In the genomic region with DNA sequence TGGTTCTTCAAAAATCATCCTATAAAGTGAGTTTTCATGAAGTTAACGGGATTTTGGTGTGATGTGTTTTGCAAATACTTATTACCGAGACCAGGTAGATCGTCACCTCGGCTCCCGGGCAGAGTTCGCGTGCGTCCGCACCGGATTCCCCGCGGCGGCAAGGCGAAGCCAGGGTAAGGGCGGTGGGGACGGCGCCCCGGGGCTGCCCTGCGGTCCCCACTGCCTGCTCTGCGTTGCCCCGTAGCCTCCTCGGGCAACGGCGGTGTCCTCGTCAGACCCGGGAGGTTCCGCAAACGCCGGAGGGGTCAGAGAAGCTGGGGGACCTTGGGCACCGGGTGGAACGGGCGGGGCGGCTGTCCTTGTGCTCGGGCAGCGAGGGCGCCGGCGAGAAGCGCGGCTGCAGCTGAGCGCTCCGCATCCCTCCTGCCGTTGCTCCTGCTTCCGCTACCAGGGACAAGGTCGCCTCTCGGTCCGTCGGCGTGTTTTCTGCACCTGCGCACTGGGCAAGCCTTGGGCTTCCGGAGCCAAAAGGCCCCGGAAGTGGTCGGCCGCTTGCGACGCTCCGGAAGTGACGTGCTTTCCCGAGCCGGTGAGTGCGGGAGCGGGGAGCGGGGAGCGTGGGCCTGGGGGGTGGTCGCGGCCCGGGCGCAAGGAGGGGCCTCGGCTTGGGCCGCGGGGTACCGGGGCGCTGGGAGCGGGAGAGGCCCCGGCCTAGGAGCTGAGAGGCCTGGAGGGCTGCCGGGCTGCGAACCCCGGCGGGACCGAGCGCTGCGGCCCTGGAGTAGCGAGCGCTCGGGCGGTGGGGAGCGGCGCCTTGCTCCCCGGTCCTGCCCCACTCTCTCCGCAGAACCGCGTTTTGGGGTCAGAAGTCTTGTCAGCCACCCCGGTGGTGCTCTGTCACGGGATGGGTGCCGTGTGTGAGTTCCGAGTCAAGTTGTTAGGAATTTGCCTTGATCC, we compare ENCODE assay signal across 8 cellular contexts. TPM values are rescaled to one million over a fixed set of nuclear protein-coding genes. Genes with fewer than 3 reads are reported as not detected.
DNase-seq lines count a peak whose midpoint lies in the region; ATAC-seq, FAIRE-seq and TF ChIP-seq lines count a peak whose summit lies in the region.

A gene with protein sequence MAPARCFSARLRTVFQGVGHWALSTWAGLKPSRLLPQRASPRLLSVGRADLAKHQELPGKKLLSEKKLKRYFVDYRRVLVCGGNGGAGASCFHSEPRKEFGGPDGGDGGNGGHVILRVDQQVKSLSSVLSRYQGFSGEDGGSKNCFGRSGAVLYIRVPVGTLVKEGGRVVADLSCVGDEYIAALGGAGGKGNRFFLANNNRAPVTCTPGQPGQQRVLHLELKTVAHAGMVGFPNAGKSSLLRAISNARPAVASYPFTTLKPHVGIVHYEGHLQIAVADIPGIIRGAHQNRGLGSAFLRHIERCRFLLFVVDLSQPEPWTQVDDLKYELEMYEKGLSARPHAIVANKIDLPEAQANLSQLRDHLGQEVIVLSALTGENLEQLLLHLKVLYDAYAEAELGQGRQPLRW (plus strand): TSS at position 560 of the 957 bp plus-strand sequence. CDS start 10,393 bp downstream, outside the sequence.

- POLR2A ChIA-PET in Caco-2 (lab: Charles Lee) (interaction anchor here (0.7 kb wide), 1 partner anchor 116 kb away, joined by 3 read pairs; no protein-coding TSS in a partner anchor), H1 (lab: Charles Lee; ENCODE audit: partially characterized antibody) (interaction anchor here (0.7 to 1.8 kb wide), 8 partner anchors 8 to 129 kb away, joined by 3 to 4 read pairs (median 3); no protein-coding TSS in a partner anchor)

- peak; percentile 92 for ATAC-seq in GM21423 (IDR thresholded peaks at IDR 0.05; ENCODE audit: unreplicated experiment)
- peak; percentile 97 for ATAC-seq in activated CD8-positive, alpha-beta memory T cell treated with anti-CD3 and anti-CD28 coated beads, Interleukin-2, amount 10 ng/mL, durations not matched to agents 7 days and 5 days

- TF ChIP-seq RAD21 in H1 (IDR thresholded peaks at IDR 0.05 in 1 of 2, conservative IDR thresholded peaks at IDR 0.05 in 1 of 2; ENCODE audit: low read depth in 2 of 2, low read length in 2 of 2), result 0 out of 4 replicates have a peak, but pooled peaks of 1 of the 2 experiments have one; percentile 10

- H3K4me1 ChIP-seq in Caco-2 (peaks cover 23% of the 10 kb centered on the region), HUES48 (ENCODE audit: control insufficient read depth, insufficient read depth, low read length) (peaks cover 6% of the 10 kb centered on the region), NT2/D1 (ENCODE audit: insufficient read depth, insufficient read length) (no peaks in the 10 kb centered on the region), H1 (replicated peaks in 1 of 4; ENCODE audit: control insufficient read depth in 3 of 4, insufficient read depth in 4 of 4, low read length in 3 of 4) (peaks cover 0 to 5% (median 1%) of the 10 kb centered on the region in 4 experiments; a peak in 3 of 7 replicates), mesendoderm (ENCODE audit: control insufficient read depth, low read depth, low read length) (no peaks in the 10 kb centered on the region)

- H2AK5ac ChIP-seq in H1 (ENCODE audit: low read depth, low read length) (no peak within 1 kb of the TSS), mesendoderm (ENCODE audit: low read length) (no peak within 1 kb of the TSS)

- no peaks in the 10 kb centered on the region for H3K9me3 ChIP-seq in Caco-2
- H3K9me3 ChIP-seq in HUES48 (ENCODE audit: control insufficient read depth, insufficient read depth, low read length), result no peaks in the 10 kb centered on the region
- H3K9me3 ChIP-seq in NT2/D1 (ENCODE audit: insufficient read depth, low read length), result no peaks in the 10 kb centered on the region
- no peaks in the 10 kb centered on the region for H3K9me3 ChIP-seq in H1 (ENCODE audit: insufficient read depth in 2 of 2, low read depth in 1 of 2, low read length in 1 of 2)

- H4K91ac ChIP-seq in H1 (replicated peaks; ENCODE audit: insufficient read length, low read length), result peak within 1 kb of the TSS; percentile 77

- H3K9ac ChIP-seq in HUES48 (ENCODE audit: low read depth, low read length), result peak within 1 kb of the TSS; percentile 94
- peak within 1 kb of the TSS; percentile 100 for H3K9ac ChIP-seq in NT2/D1 (ENCODE audit: insufficient read length, low read depth)
- peak within 1 kb of the TSS; percentile 86 to 88 (median 88) for H3K9ac ChIP-seq in H1 (replicated peaks in 1 of 4; ENCODE audit: extremely low read depth in 1 of 4, low read depth in 3 of 4, low read length in 3 of 4)
- peak within 1 kb of the TSS; percentile 94 for H3K9ac ChIP-seq in mesendoderm (ENCODE audit: low read length)

- no peaks in the 10 kb centered on the region for H3K36me3 ChIP-seq in Caco-2 (ENCODE audit: control insufficient read depth, insufficient read depth, low read length)
- H3K36me3 ChIP-seq in HUES48 (ENCODE audit: control insufficient read depth, insufficient read depth, low read length), result peaks cover 21% of the 10 kb centered on the region
- peaks cover 30% of the 10 kb centered on the region for H3K36me3 ChIP-seq in NT2/D1 (ENCODE audit: insufficient read depth, insufficient read length, low read length)
- peaks cover 0 to 11% (median 5%) of the 10 kb centered on the region in 4 experiments; a peak in 6 of 8 replicates for H3K36me3 ChIP-seq in H1 (ENCODE audit: control insufficient read depth in 2 of 4, insufficient read depth in 4 of 4, low read length in 3 of 4)
- no peaks in the 10 kb centered on the region for H3K36me3 ChIP-seq in mesendoderm (ENCODE audit: control insufficient read depth, insufficient read depth, low read length)

- no peak for TF ChIP-seq CTCF in Caco-2 (IDR thresholded peaks at IDR 0.05; ENCODE audit: insufficient read depth in 1 of 2, low read depth in 1 of 2, low read length in 1 of 2, severe bottlenecking in 1 of 2, unreplicated experiment in 1 of 2)
- no peak for TF ChIP-seq CTCF in H1 (IDR thresholded peaks at IDR 0.05; ENCODE audit: control extremely low read depth in 1 of 3, insufficient read depth in 1 of 3, low read depth in 1 of 3, low read length in 3 of 3)

- H2BK5ac ChIP-seq in H1 (ENCODE audit: low read depth, low read length) (peak within 1 kb of the TSS; percentile 87), mesendoderm (ENCODE audit: low read length) (peak within 1 kb of the TSS; percentile 76)

- peaks cover 0 to 6% of the 10 kb centered on the region in 2 experiments for H4K20me1 ChIP-seq in H1 (replicated peaks in 1 of 2; ENCODE audit: control insufficient read depth in 1 of 2, insufficient read depth in 2 of 2, low read length in 2 of 2)

- peak within 1 kb of the TSS; percentile 66 for H3K18ac ChIP-seq in H1 (ENCODE audit: extremely low read depth, low read length)
- peak within 1 kb of the TSS; percentile 53 for H3K18ac ChIP-seq in mesendoderm (ENCODE audit: low read length)

- FAIRE-seq in H1 (lab: Jason Lieb, UNC), result no peak

- no peaks in the 10 kb centered on the region for H3K9me3 Mint-ChIP-seq in Caco-2 (ENCODE audit: unreplicated experiment)
- no peaks in the 10 kb centered on the region for H3K9me3 Mint-ChIP-seq in activated CD8-positive, alpha-beta memory T cell treated with anti-CD3 and anti-CD28 coated beads, Interleukin-2, amount 10 ng/mL, durations not matched to agents 7 days and 5 days (ENCODE audit: low read depth)

- CTCF ChIA-PET in Caco-2 (lab: Charles Lee), result interaction anchor here (0.9 kb wide), 1 partner anchor 56 kb away, joined by 3 read pairs; a partner anchor contains a TSS
- CTCF ChIA-PET in activated CD8-positive, alpha-beta memory T cell treated with anti-CD3 and anti-CD28 coated beads, Interleukin-2, amount 10 ng/mL, durations not matched to agents 7 days and 5 days (lab: Charles Lee), result interaction anchor here (1.8 kb wide), 1 partner anchor 42 kb away, joined by 5 read pairs; no protein-coding TSS in a partner anchor
- CTCF ChIA-PET in H1 (lab: Charles Lee; ENCODE audit: partially characterized antibody), result interaction anchor here (1.6 kb wide), 1 partner anchor 172 kb away, joined by 3 read pairs; no protein-coding TSS in a partner anchor

- H3K36me3 Mint-ChIP-seq in Caco-2 (ENCODE audit: insufficient read depth, unreplicated experiment), result peaks cover 62% of the 10 kb centered on the region
- H3K36me3 Mint-ChIP-seq in activated CD8-positive, alpha-beta memory T cell treated with anti-CD3 and anti-CD28 coated beads, Interleukin-2, amount 10 ng/mL, durations not matched to agents 7 days and 5 days, result peaks cover 3% of the 10 kb centered on the region

- H3K27me3 Mint-ChIP-seq in Caco-2 (ENCODE audit: insufficient read depth, unreplicated experiment), result no peaks in the 10 kb centered on the region
- no peaks in the 10 kb centered on the region for H3K27me3 Mint-ChIP-seq in activated CD8-positive, alpha-beta memory T cell treated with anti-CD3 and anti-CD28 coated beads, Interleukin-2, amount 10 ng/mL, durations not matched to agents 7 days and 5 days

- H2BK12ac ChIP-seq in H1 (ENCODE audit: low read depth, low read length), result no peak within 1 kb of the TSS

- H2AFZ ChIP-seq in H1 (ENCODE audit: low read length), result no peak within 1 kb of the TSS; the same call in 1 of the 2 replicates

- H2BK15ac ChIP-seq in H1 (ENCODE audit: low read length) (no peak within 1 kb of the TSS), mesendoderm (replicated peaks; ENCODE audit: low read depth) (no peak within 1 kb of the TSS)

- peak within 1 kb of the TSS; percentile 53 for H4K5ac ChIP-seq in H1 (ENCODE audit: insufficient read length, low read depth, low read length)
- H4K5ac ChIP-seq in mesendoderm (ENCODE audit: low read length), result no peak within 1 kb of the TSS

- peak within 1 kb of the TSS; percentile 96 for H4K8ac ChIP-seq in H1 (ENCODE audit: extremely low read depth, insufficient read depth, low read length)
- H4K8ac ChIP-seq in mesendoderm (ENCODE audit: low read depth, low read length), result peak within 1 kb of the TSS; percentile 92

- H3K4me2 ChIP-seq in H1 (ENCODE audit: insufficient read depth in 1 of 2, low read depth in 2 of 2, low read length in 2 of 2), result peak within 1 kb of the TSS; percentile 96 to 98
- H3K4me2 ChIP-seq in mesendoderm (ENCODE audit: low read length), result peak within 1 kb of the TSS; percentile 62

- peak within 1 kb of the TSS; percentile 99 for H3K27ac Mint-ChIP-seq in Caco-2 (ENCODE audit: unreplicated experiment)
- H3K27ac Mint-ChIP-seq in activated CD8-positive, alpha-beta memory T cell treated with anti-CD3 and anti-CD28 coated beads, Interleukin-2, amount 10 ng/mL, durations not matched to agents 7 days and 5 days, result peak within 1 kb of the TSS; percentile 94

- H3K4me1 Mint-ChIP-seq in Caco-2 (ENCODE audit: low read depth, unreplicated experiment), result peaks cover 30% of the 10 kb centered on the region
- H3K4me1 Mint-ChIP-seq in activated CD8-positive, alpha-beta memory T cell treated with anti-CD3 and anti-CD28 coated beads, Interleukin-2, amount 10 ng/mL, durations not matched to agents 7 days and 5 days, result peaks cover 33% of the 10 kb centered on the region

- H3K4me3 ChIP-seq in Caco-2 (ENCODE audit: low read depth, low read length) (peak within 1 kb of the TSS; percentile 80), HUES48 (ENCODE audit: low read depth, low read length) (peak within 1 kb of the TSS; percentile 90), NT2/D1 (ENCODE audit: insufficient read length, low read depth) (peak within 1 kb of the TSS; percentile 97), H1 (ENCODE audit: extremely low read depth in 1 of 4, insufficient read depth in 2 of 4, low read depth in 3 of 4, low read length in 4 of 4) (peak within 1 kb of the TSS; percentile 81 to 93 (median 90)), mesendoderm (ENCODE audit: low read length) (peak within 1 kb of the TSS; percentile 74)

- no peak; a peak in 1 of 3 replicates for TF ChIP-seq EP300 in H1 (IDR thresholded peaks at IDR 0.05; ENCODE audit: borderline replicate concordance in 1 of 2, low read depth in 2 of 2, low read length in 2 of 2)

- H3K23ac ChIP-seq in H1 (ENCODE audit: insufficient read length) (no peak within 1 kb of the TSS), mesendoderm (ENCODE audit: low read length) (peak within 1 kb of the TSS; percentile 3)

- DNase-seq in Caco-2 (peak; percentile 100), NT2/D1 (ENCODE audit: low read depth, low spot score) (peak; percentile 95), H1 (ENCODE audit: low read depth in 1 of 2, low spot score in 2 of 2) (peak; percentile 90 to 93), mesendoderm (peak; percentile 98)
- DNase-seq in activated CD8-positive, alpha-beta memory T cell treated with anti-CD3 and anti-CD28 coated beads, Interleukin-2, amount 10 ng/mL, durations not matched to agents 7 days and 5 days, result peak; percentile 98
- peak; percentile 90 for DNase-seq in stimulated activated CD8-positive, alpha-beta memory T cell treated with anti-CD3 and anti-CD28 coated beads, Interleukin-12 subunit alpha, Interleukin-12 subunit beta, amount 100 ng/mL, for 4 hours (ENCODE audit: low read depth)

- peak; percentile 70 to 87 for TF ChIP-seq POLR2A in H1 (IDR thresholded peaks at IDR 0.05; ENCODE audit: control extremely low read depth in 1 of 2, low read depth in 2 of 2, low read length in 2 of 2)

- H2BK20ac ChIP-seq in H1 (ENCODE audit: low read length), result no peak within 1 kb of the TSS

- H3K56ac ChIP-seq in H1 (replicated peaks; ENCODE audit: insufficient read length, low read depth, low read length) (peak within 1 kb of the TSS; percentile 90), mesendoderm (ENCODE audit: low read length) (peak within 1 kb of the TSS; percentile 97)

- H3K4me3 Mint-ChIP-seq in Caco-2 (ENCODE audit: unreplicated experiment), result peak within 1 kb of the TSS; percentile 96
- H3K4me3 Mint-ChIP-seq in activated CD8-positive, alpha-beta memory T cell treated with anti-CD3 and anti-CD28 coated beads, Interleukin-2, amount 10 ng/mL, durations not matched to agents 7 days and 5 days, result peak within 1 kb of the TSS; percentile 85

- 2% methylated on average over 82 of the region's 96 CpGs; no CpG with 5 or more reads in 1 of the 2 experiments for WGBS in H1 (ENCODE audit: extremely low coverage in 1 of 2, insufficient coverage in 1 of 2, insufficient read length in 1 of 2, insufficient replicate concordance in 2 of 2, low coverage in 1 of 2, low lambda C conversion rate in 2 of 2, missing lambda C conversion rate in 1 of 2), 2 experiments
- WGBS in mesendoderm (ENCODE audit: extremely low coverage, insufficient coverage, low lambda C conversion rate), result no CpG with 5 or more reads among the region's 96 CpGs

- H3K79me1 ChIP-seq in H1 (ENCODE audit: low read depth, low read length), result peaks cover 13% of the 10 kb centered on the region; the same call in 1 of the 2 replicates
- H3K79me1 ChIP-seq in mesendoderm (ENCODE audit: low read length), result peaks cover 12% of the 10 kb centered on the region

- H3K27me3 ChIP-seq in Caco-2 (replicated peaks; ENCODE audit: control insufficient read depth, insufficient read depth, low read length) (no peaks in the 10 kb centered on the region), HUES48 (ENCODE audit: control insufficient read depth, insufficient read depth, low read length) (no peaks in the 10 kb centered on the region), NT2/D1 (ENCODE audit: insufficient read depth, insufficient read length) (no peaks in the 10 kb centered on the region), H1 (replicated peaks in 1 of 4; ENCODE audit: control insufficient read depth in 3 of 4, extremely low read depth in 1 of 4, insufficient read depth in 3 of 4, low read length in 3 of 4) (no peaks in the 10 kb centered on the region), mesendoderm (ENCODE audit: insufficient read depth, low read length, poor library complexity) (no peaks in the 10 kb centered on the region)

- H3K79me2 ChIP-seq in H1 (ENCODE audit: control insufficient read depth in 1 of 2, insufficient read depth in 2 of 2, low read length in 2 of 2), result peaks cover 6 to 28% of the 10 kb centered on the region in 2 experiments; a peak in 3 of 4 replicates
- H3K79me2 ChIP-seq in mesendoderm (ENCODE audit: control insufficient read depth, insufficient read depth, low read length), result peaks cover 8% of the 10 kb centered on the region

- peak within 1 kb of the TSS; percentile 91 for H3K4ac ChIP-seq in H1 (replicated peaks; ENCODE audit: insufficient read length, low read depth, low read length)
- H3K4ac ChIP-seq in mesendoderm (ENCODE audit: low read depth, low read length), result peak within 1 kb of the TSS; percentile 74

- intact Hi-C loops in Caco-2 (cut with micrococcal nuclease; ENCODE audit: unreplicated experiment), result loop anchor here (1.0 to 2.0 kb wide), 2 partner anchors 39 to 56 kb away; a partner anchor contains a TSS

- peaks cover 3% of the 10 kb centered on the region for H3K23me2 ChIP-seq in H1 (ENCODE audit: low read depth, low read length)

- no peak within 1 kb of the TSS for H2BK120ac ChIP-seq in H1 (replicated peaks; ENCODE audit: low read depth, low read length)
- H2BK120ac ChIP-seq in mesendoderm (ENCODE audit: low read depth, low read length), result no peak within 1 kb of the TSS

- no peak within 1 kb of the TSS for H3K14ac ChIP-seq in H1 (ENCODE audit: insufficient read length)

- peak within 1 kb of the TSS; percentile 98 for H3K27ac ChIP-seq in HUES48 (ENCODE audit: low read depth, low read length)
- H3K27ac ChIP-seq in H1 (ENCODE audit: low read depth, low read length), result peak within 1 kb of the TSS; percentile 82
- peak within 1 kb of the TSS; percentile 96 for H3K27ac ChIP-seq in mesendoderm (ENCODE audit: low read depth, low read length)

- BruUV-seq in Caco-2 (replicated peaks; lab: Mats Ljungman, UMichigan), result no TSS peak

RNA-seq across cellular contexts. Expression of the gene that starts here (rescaled TPM):
- 110 and 111 TPM in 2 replicates for total RNA-seq in Caco-2 (2022)
- total RNA-seq in activated CD8-positive, alpha-beta memory T cell treated with anti-CD3 and anti-CD28 coated beads, Interleukin-2, amount 10 ng/mL, durations not matched to agents 7 days and 5 days, result 10 to 100 TPM; 34.0 to 40.1 TPM
- 22.8 and 24.1 TPM in 2 replicates for total RNA-seq in H1 (2021; fragmentation: NEBNext Ultra II Directional; extraction: Animal tissue kit (Norgen Biotek cat#: 25700))
- polyA plus RNA-seq in H1 (2011; rRNA removed), result 14.4 and 24.7 TPM in 2 replicates
- 18.4 TPM for polyA plus RNA-seq in H1 (2011; cell fraction: cytosol; rRNA removed)
- polyA plus RNA-seq in H1 (2011; cell fraction: nucleus; rRNA removed), result 19.7 TPM
- 17.7 to 22.3 TPM (median 18.6 TPM) in 4 replicates for polyA plus RNA-seq in H1 (2012, experiment 1 of 2)
- 18.3 TPM for polyA plus RNA-seq in H1 (2012, experiment 2 of 2)
- 23.6 TPM for polyA plus RNA-seq in H1 (2013, experiment 1 of 2)
- polyA plus RNA-seq in H1 (2013, experiment 2 of 2), result 23.9 TPM
- polyA minus RNA-seq in H1 (2011; rRNA and poly(A)+ RNA removed), result 7.7 and 10.8 TPM in 2 replicates
- 8.8 TPM for polyA minus RNA-seq in H1 (2011; cell fraction: cytosol; rRNA and poly(A)+ RNA removed)
- polyA minus RNA-seq in H1 (2011; cell fraction: nucleus; rRNA and poly(A)+ RNA removed), result 12.1 TPM
- 19.6 TPM for polyA plus RNA-seq in mesendoderm (2013, experiment 1 of 2)
- polyA plus RNA-seq in mesendoderm (2013, experiment 2 of 2), result 18.5 TPM

Comparison
In these comparisons a context has a peak if more than half of its experiments do, and no peak if none do; other contexts are left out.
1. Peak in every context shown above with its lines: DNase-seq, ATAC-seq, H3K4me3 ChIP-seq and H3K27ac ChIP-seq.